9 cellular contexts compared by ENCODE assay signal in genomic region chr1:32652244-32652962, GRCh38. TPM values are rescaled to one million over a fixed set of nuclear protein-coding genes. Genes with fewer than 3 reads are reported as not detected.
DNase-seq lines count a peak whose midpoint lies in the region; ATAC-seq and TF ChIP-seq lines count a peak whose summit lies in the region.
"Had no signal": no experiment of that assay in that cellular context is flagged by ENCODE, and none has a peak within 500 bp of the region (broad histone marks: within the 10 kb centered on the region; RNA-seq: fewer than 3 reads in every experiment).

No MANE protein-coding gene starts in this region.

- 62 to 84% methylated on average over 13 to 16 of the region's 16 CpGs for WGBS in esophagus squamous epithelium, 2 donors

- H3K9ac ChIP-seq in rectal smooth muscle tissue (ENCODE audit: low read length): no peak overlapping the region

- CTCF ChIA-PET in RWPE1 (lab: Yijun Ruan, JAX): no interaction called here

- H3K36me3 ChIP-seq in esophagus squamous epithelium (peaks cover 0 to 48% (median 3%) of the 10 kb centered on the region in 3 donors), rectal smooth muscle tissue (ENCODE audit: control insufficient read depth, insufficient read depth, low read length) (peaks cover 12% of the 10 kb centered on the region)

- intact Hi-C loops in esophagus squamous epithelium (cut with DNase I): no loop called here

- H3K27me3 ChIP-seq in esophagus squamous epithelium (no peaks in the 10 kb centered on the region), rectal smooth muscle tissue (ENCODE audit: control insufficient read depth, insufficient read depth, low read length) (no peaks in the 10 kb centered on the region)

- H3K4me3 ChIP-seq in GM08714 (ENCODE audit: low read length) (peak overlapping the region; percentile 86), esophagus squamous epithelium (peak overlapping the region; percentile 81 to 90 (median 83)), rectal smooth muscle tissue (ENCODE audit: low read length) (peak overlapping the region; percentile 68)

- no peak for ATAC-seq in GM18870 (IDR thresholded peaks at IDR 0.05; ENCODE audit: unreplicated experiment)
- no peak for ATAC-seq in GM21529 (IDR thresholded peaks at IDR 0.05; ENCODE audit: unreplicated experiment)
- ATAC-seq in GM19324 (IDR thresholded peaks at IDR 0.05; ENCODE audit: low FRiP score, unreplicated experiment): no peak

- TF ChIP-seq POLR2A in esophagus squamous epithelium (IDR thresholded peaks at IDR 0.05): no peak

- H3K4me1 ChIP-seq in esophagus squamous epithelium: peaks cover 10 to 83% (median 44%) of the 10 kb centered on the region in 3 donors
- H3K4me1 ChIP-seq in rectal smooth muscle tissue (ENCODE audit: control insufficient read depth, insufficient read depth, low read length): peaks cover 14% of the 10 kb centered on the region

- no peaks in the 10 kb centered on the region for H3K9me3 ChIP-seq in esophagus squamous epithelium

- H3K27ac ChIP-seq in RWPE1 (peak overlapping the region; percentile 34), esophagus squamous epithelium (peak overlapping the region in 3 of 4 donors; percentile 98 to 99 (median 99)), rectal smooth muscle tissue (ENCODE audit: low read depth, low read length) (no peak overlapping the region)

- DNase-seq in RWPE1 (ENCODE audit: low spot score) (no peak), esophagus squamous epithelium (lab: John Stamatoyannopoulos, UW) (no peak), globus pallidus (ENCODE audit: low spot score) (no peak)
- DNase-seq: SIG-M5 had no signal

- no peak for TF ChIP-seq CTCF in RWPE1 (conservative IDR thresholded peaks at IDR 0.05; ENCODE audit: low read depth)
- no peak for TF ChIP-seq CTCF in esophagus squamous epithelium (IDR thresholded peaks at IDR 0.05)

- POLR2A ChIA-PET in RWPE1 (lab: Yijun Ruan, JAX; ENCODE audit: low non-redundant PET): no interaction called here

RNA-seq across cellular contexts. Expression of gene RBBP4, which starts 1.4 kb away (rescaled TPM):
- total RNA-seq in esophagus squamous epithelium: 100 to 1,000 TPM in 1 of 4 donors, 10 to 100 TPM in 3; 59.6 to 102 (median 85.1) TPM

RNA-seq across cellular contexts. Expression of gene ZBTB8OS, which starts 2.1 kb away (rescaled TPM):
- 10 to 100 TPM; 12.3 to 26.9 (median 21.1) TPM for total RNA-seq in esophagus squamous epithelium

RNA-seq across cellular contexts. Expression of gene SYNC, which starts 50.2 kb away (rescaled TPM):
- total RNA-seq in esophagus squamous epithelium: 10 to 100 TPM in 2 of 4 donors, 1 to 10 TPM in 2; 2.9 to 31.7 (median 9.1) TPM
